In the genomic region with DNA sequence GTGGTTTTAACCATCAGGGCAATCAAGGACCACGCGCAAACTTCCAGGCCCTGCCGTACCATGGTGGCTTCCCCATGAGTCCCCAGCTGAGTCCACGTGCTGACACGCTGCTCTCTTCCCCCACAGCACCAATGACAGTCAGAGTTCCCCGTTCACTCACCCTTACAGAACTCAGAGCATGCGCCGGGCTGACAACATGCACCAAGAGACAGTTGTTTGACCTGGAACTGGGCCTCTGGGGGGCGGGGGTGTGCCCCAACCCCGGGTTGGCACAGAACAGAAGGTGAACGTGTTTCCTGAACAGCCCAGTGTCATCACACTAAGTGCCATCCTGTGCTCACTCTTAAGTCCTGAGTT, we compare ENCODE assay signal across 10 cellular contexts. TPM values are rescaled to one million over a fixed set of nuclear protein-coding genes. Genes with fewer than 3 reads are reported as not detected.
A peak's percentile ranks its signal among the peaks of the same experiment; 100 is the strongest.
DNase-seq lines count a peak whose midpoint lies in the region; ATAC-seq and TF ChIP-seq lines count a peak whose summit lies in the region.
"Had no signal": no experiment of that assay in that cellular context is flagged by ENCODE, and none has a peak within 500 bp of the region (broad histone marks: within the 10 kb centered on the region; RNA-seq: fewer than 3 reads in every experiment).

No MANE protein-coding gene starts in this region.

- peak in 2 of 3 donors; percentile 15 to 26 for DNase-seq in CD4-positive, CD25-positive, alpha-beta regulatory T cell
- DNase-seq in mucosa of descending colon, result peak in 1 of 3 donors; percentile 65
- DNase-seq in foreskin melanocyte, result no peak
- no peak for DNase-seq in NCI-H2196 (lab: John Stamatoyannopoulos, UW; ENCODE audit: unreplicated experiment)
- DNase-seq in HT-29 (ENCODE audit: low spot score), result no peak
- DNase-seq in vagina (ENCODE audit: extremely low spot score in 2 of 2), result no peak
- DNase-seq: DMS79, left cardiac atrium had no signal

- H3K9me3 ChIP-seq in CD4-positive, CD25-positive, alpha-beta regulatory T cell (ENCODE audit: control insufficient read depth in 2 of 2, low read length in 2 of 2), result no peaks in the 10 kb centered on the region
- H3K9me3 ChIP-seq in mucosa of descending colon (no peaks in the 10 kb centered on the region), vagina (no peaks in the 10 kb centered on the region)

- no peak for TF ChIP-seq POLR2A in vagina (IDR thresholded peaks at IDR 0.05)

- H3K27me3 ChIP-seq in CD4-positive, CD25-positive, alpha-beta regulatory T cell (ENCODE audit: control insufficient read depth, insufficient read depth, low read length), result no peaks in the 10 kb centered on the region
- no peaks in the 10 kb centered on the region for H3K27me3 ChIP-seq in vagina

- intact Hi-C loops in mucosa of descending colon (cut with DNase I, micrococcal nuclease), result no loop called here
- intact Hi-C loops in vagina (cut with DNase I), result no loop called here

- H3K4me1 ChIP-seq in CD4-positive, CD25-positive, alpha-beta regulatory T cell (ENCODE audit: control insufficient read depth, insufficient read depth, low read length, poor library complexity, severe bottlenecking), result peaks cover 66% of the 10 kb centered on the region
- peaks cover 12% of the 10 kb centered on the region for H3K4me1 ChIP-seq in mucosa of descending colon (ENCODE audit: low read depth)
- H3K4me1 ChIP-seq in vagina, result peaks cover 66% of the 10 kb centered on the region

- peak overlapping the region in 2 of 3 donors; percentile 39 to 85 for H3K27ac Mint-ChIP-seq in CD4-positive, CD25-positive, alpha-beta regulatory T cell
- H3K27ac Mint-ChIP-seq in IgD-negative memory B cell, result peak overlapping the region in 2 of 3 donors; percentile 16 to 71

- H3K27me3 Mint-ChIP-seq in CD4-positive, CD25-positive, alpha-beta regulatory T cell, result no peaks in the 10 kb centered on the region
- H3K27me3 Mint-ChIP-seq in IgD-negative memory B cell, result no peaks in the 10 kb centered on the region

- no peak overlapping the region for H3K4me3 ChIP-seq in CD4-positive, CD25-positive, alpha-beta regulatory T cell (ENCODE audit: low read depth, low read length)
- H3K4me3 ChIP-seq in mucosa of descending colon, result no peak overlapping the region
- H3K4me3 ChIP-seq in vagina, result no peak overlapping the region

- H3K27ac ChIP-seq in CD4-positive, CD25-positive, alpha-beta regulatory T cell (ENCODE audit: insufficient read depth, low read length, poor library complexity, severe bottlenecking), result no peak overlapping the region
- H3K27ac ChIP-seq in vagina, result no peak overlapping the region

- peaks cover 12% of the 10 kb centered on the region for H3K36me3 ChIP-seq in CD4-positive, CD25-positive, alpha-beta regulatory T cell (ENCODE audit: control insufficient read depth, insufficient read depth, low read length)
- no peaks in the 10 kb centered on the region for H3K36me3 ChIP-seq in mucosa of descending colon (ENCODE audit: low read depth)
- H3K36me3 ChIP-seq in vagina, result no peaks in the 10 kb centered on the region

- peak; percentile 57 to 68 for ATAC-seq in CD4-positive, CD25-positive, alpha-beta regulatory T cell (ENCODE audit: low read depth in 2 of 2)
- ATAC-seq in GM19324 (IDR thresholded peaks at IDR 0.05; ENCODE audit: low FRiP score, unreplicated experiment) (peak; percentile 57), mucosa of descending colon (peak; percentile 46)
- ATAC-seq: left cardiac atrium had no signal

- H3K9me3 Mint-ChIP-seq in CD4-positive, CD25-positive, alpha-beta regulatory T cell, result no peaks in the 10 kb centered on the region
- no peaks in the 10 kb centered on the region for H3K9me3 Mint-ChIP-seq in IgD-negative memory B cell

- H3K36me3 Mint-ChIP-seq in CD4-positive, CD25-positive, alpha-beta regulatory T cell, result peaks cover 35% of the 10 kb centered on the region
- peaks cover 6% of the 10 kb centered on the region for H3K36me3 Mint-ChIP-seq in IgD-negative memory B cell

- TF ChIP-seq CTCF in mucosa of descending colon (IDR thresholded peaks at IDR 0.05) (no peak), vagina (IDR thresholded peaks at IDR 0.05) (no peak)

- peak overlapping the region in 3 of 4 donors; percentile 1 to 63 (median 17) for H3K4me3 Mint-ChIP-seq in CD4-positive, CD25-positive, alpha-beta regulatory T cell
- H3K4me3 Mint-ChIP-seq in IgD-negative memory B cell, result peak overlapping the region in 1 of 4 donors; percentile 82

- peaks cover 47 to 96% (median 89%) of the 10 kb centered on the region in 4 donors for H3K4me1 Mint-ChIP-seq in CD4-positive, CD25-positive, alpha-beta regulatory T cell
- H3K4me1 Mint-ChIP-seq in IgD-negative memory B cell, result peaks cover 66 to 79% (median 72%) of the 10 kb centered on the region in 3 donors

RNA-seq across cellular contexts. Expression of a gene that starts 29.4 kb away (rescaled TPM):
- 63.4 TPM for total RNA-seq in CD4-positive, CD25-positive, alpha-beta regulatory T cell
- 100 to 1,000 TPM in 2 of 4 donors, 10 to 100 TPM in 2; 96.8 to 112 (median 102) TPM for polyA plus RNA-seq in CD4-positive, CD25-positive, alpha-beta regulatory T cell
- polyA plus RNA-seq in IgD-negative memory B cell, result 105 TPM
- total RNA-seq in mucosa of descending colon, result 10 to 100 TPM; 39.3 to 59.8 (median 53.5) TPM
- 6.6 and 9.2 TPM in 2 replicates for total RNA-seq in HT-29 (2014; rRNA removed; shearing (Covaris generic))
- total RNA-seq in vagina, result 18.7 TPM

Comparison
In these comparisons a context has a peak if more than half of its experiments do, and no peak if none do; other contexts are left out.
1. DNase-seq: peak in CD4-positive, CD25-positive, alpha-beta regulatory T cell (2 of 3); none in foreskin melanocyte (single experiment), NCI-H2196 (single experiment), HT-29 (single experiment) and vagina (0 of 2).
2. Peak in every context shown above with its lines, with median percentiles within 50 percentile points of each other: ATAC-seq.